In genomic region chr5:149445739-149446369, GRCh38 we compare ENCODE assay signal across 1 cellular context.
TF ChIP-seq lines count a peak whose summit lies in the region.

No MANE protein-coding gene starts in this region.

TF ChIP-seq in K562, 482 proteins besides CTCF, POLR2A, EP300 and RAD21 (continued from another document and continues in another):
- peak; percentile 40; the same call in 1 of the 2 replicates for TF ChIP-seq ZNF395 (CRISPR knock-in tag; IDR thresholded peaks at IDR 0.05)
- TF ChIP-seq SNAPC5 (CRISPR knock-in tag; IDR thresholded peaks at IDR 0.05) = no peak
- TF ChIP-seq ZNF239 (CRISPR knock-in tag; IDR thresholded peaks at IDR 0.05) = no peak
- no peak for TF ChIP-seq SLC30A9 (CRISPR knock-in tag; IDR thresholded peaks at IDR 0.05)
- no peak for TF ChIP-seq ELF1 (tag; IDR thresholded peaks at IDR 0.05)
- TF ChIP-seq ZNF668 (CRISPR knock-in tag; IDR thresholded peaks at IDR 0.05) = no peak
- TF ChIP-seq RBBP5 (IDR thresholded peaks at IDR 0.05; ENCODE audit: borderline replicate concordance, insufficient read depth, low read length, poor library complexity, severe bottlenecking) = no peak
- no peak for TF ChIP-seq ZNF76 (CRISPR knock-in tag; IDR thresholded peaks at IDR 0.05; ENCODE audit: borderline replicate concordance)
- TF ChIP-seq ZNF584 (CRISPR knock-in tag; IDR thresholded peaks at IDR 0.05; ENCODE audit: low read depth) = no peak
- TF ChIP-seq SIX5 (IDR thresholded peaks at IDR 0.05; ENCODE audit: borderline replicate concordance in 1 of 2, insufficient read depth in 1 of 2, low read depth in 1 of 2, low read length in 2 of 2) = no peak
- no peak for TF ChIP-seq PURB (CRISPR knock-in tag; IDR thresholded peaks at IDR 0.05; ENCODE audit: low read depth)
- TF ChIP-seq MED1 (CRISPR knock-in tag; IDR thresholded peaks at IDR 0.05; ENCODE audit: borderline replicate concordance) = no peak
- peak; percentile 83 for TF ChIP-seq L3MBTL2 (IDR thresholded peaks at IDR 0.05)
- no peak for TF ChIP-seq CBFA2T2 (conservative IDR thresholded peaks at IDR 0.05)
- TF ChIP-seq ZNF133 (CRISPR knock-in tag; IDR thresholded peaks at IDR 0.05) = no peak
- no peak for TF ChIP-seq GATAD2B (IDR thresholded peaks at IDR 0.05; ENCODE audit: borderline replicate concordance)
- TF ChIP-seq POLR2B (IDR thresholded peaks at IDR 0.05; ENCODE audit: low read depth, partially characterized antibody) = peak; percentile 51
- no peak for TF ChIP-seq ZNF586 (CRISPR knock-in tag; conservative IDR thresholded peaks at IDR 0.05)
- TF ChIP-seq ZHX1 (conservative IDR thresholded peaks at IDR 0.05; ENCODE audit: low read length) = no peak
- no peak for TF ChIP-seq KHSRP (IDR thresholded peaks at IDR 0.05)
- no peak for TF ChIP-seq ZNF778 (CRISPR knock-in tag; IDR thresholded peaks at IDR 0.05)
- TF ChIP-seq FOXA1 (IDR thresholded peaks at IDR 0.05; ENCODE audit: borderline replicate concordance) = no peak
- no peak for TF ChIP-seq ATF1 (CRISPR knock-in tag; IDR thresholded peaks at IDR 0.05)
- TF ChIP-seq ATF1 (tag; IDR thresholded peaks at IDR 0.05) = peak; percentile 62
- TF ChIP-seq NR0B1 (IDR thresholded peaks at IDR 0.05; ENCODE audit: partially characterized antibody) = no peak
- peak; percentile 63 for TF ChIP-seq EP400 (IDR thresholded peaks at IDR 0.05)
- no peak for TF ChIP-seq THRB (CRISPR knock-in tag; conservative IDR thresholded peaks at IDR 0.05)
- no peak for TF ChIP-seq ZNF830 (CRISPR knock-in tag; IDR thresholded peaks at IDR 0.05)
- TF ChIP-seq PHTF2 (CRISPR knock-in tag; IDR thresholded peaks at IDR 0.05) = no peak
- 0 out of 2 replicates have a peak, but pooled peaks have one; percentile 49 for TF ChIP-seq CUX1 (CRISPR knock-in tag; IDR thresholded peaks at IDR 0.05)
- no peak for TF ChIP-seq MTF1 (CRISPR knock-in tag; IDR thresholded peaks at IDR 0.05; ENCODE audit: borderline replicate concordance)
- no peak for TF ChIP-seq MYNN (IDR thresholded peaks at IDR 0.05)
- no peak for TF ChIP-seq MYNN (CRISPR knock-in tag; IDR thresholded peaks at IDR 0.05)
- TF ChIP-seq ARID1B (IDR thresholded peaks at IDR 0.05) = peak; percentile 71
- TF ChIP-seq LEF1 (IDR thresholded peaks at IDR 0.05) = peak; percentile 76
- peak in 1 of 2 experiments; percentile 30; a peak in 1 of 3 replicates for TF ChIP-seq CBX3 (IDR thresholded peaks at IDR 0.05; ENCODE audit: borderline replicate concordance in 1 of 2, low read length in 2 of 2)
- TF ChIP-seq BHLHE40 (IDR thresholded peaks at IDR 0.05; ENCODE audit: low read length) = no peak
- TF ChIP-seq NCOA1 (IDR thresholded peaks at IDR 0.05; ENCODE audit: low read depth) = peak; percentile 35; the same call in 1 of the 2 replicates
- no peak for TF ChIP-seq ETS1 (conservative IDR thresholded peaks at IDR 0.05; ENCODE audit: control insufficient read depth, low read depth, low read length)
- TF ChIP-seq ZKSCAN8 (CRISPR knock-in tag; IDR thresholded peaks at IDR 0.05) = peak; percentile 47; the same call in 1 of the 2 replicates
- TF ChIP-seq SMARCB1 (IDR thresholded peaks at IDR 0.05; ENCODE audit: insufficient read length, low read depth) = no peak
- no peak for TF ChIP-seq ZBTB1 (CRISPR knock-in tag; IDR thresholded peaks at IDR 0.05; ENCODE audit: borderline replicate concordance, low read depth)
- TF ChIP-seq MNT (conservative IDR thresholded peaks at IDR 0.05) = 0 out of 4 replicates have a peak, but pooled peaks of 1 of the 2 experiments have one; percentile 39
- no peak for TF ChIP-seq U2AF2 (optimal IDR thresholded peaks at IDR 0.05; ENCODE audit: low read depth, low read length)
- no peak for TF ChIP-seq CCNT2 (IDR thresholded peaks at IDR 0.05; ENCODE audit: borderline replicate concordance, extremely low read depth, insufficient read length, low read depth, low read length)
- no peak for TF ChIP-seq ZNF444 (CRISPR knock-in tag; IDR thresholded peaks at IDR 0.05)
- TF ChIP-seq TEAD2 (tag; IDR thresholded peaks at IDR 0.05) = peak; percentile 56
- no peak for TF ChIP-seq ID3 (CRISPR knock-in tag; IDR thresholded peaks at IDR 0.05)
- TF ChIP-seq ID3 (tag; IDR thresholded peaks at IDR 0.05) = peak; percentile 77; the same call in 1 of the 2 replicates
- TF ChIP-seq SIN3B (IDR thresholded peaks at IDR 0.05; ENCODE audit: low read depth) = no peak
- TF ChIP-seq CBFA2T3 (IDR thresholded peaks at IDR 0.05) = peak; percentile 40; the same call in 1 of the 2 replicates
- no peak for TF ChIP-seq ZBTB8A (IDR thresholded peaks at IDR 0.05; ENCODE audit: partially characterized antibody)
- TF ChIP-seq ZNF311 (CRISPR knock-in tag; IDR thresholded peaks at IDR 0.05) = 0 out of 2 replicates have a peak, but pooled peaks have one; percentile 52
- TF ChIP-seq CTBP1 (IDR thresholded peaks at IDR 0.05; ENCODE audit: borderline replicate concordance) = peak; percentile 52; the same call in 1 of the 2 replicates
- no peak for TF ChIP-seq FOXA3 (CRISPR knock-in tag; conservative IDR thresholded peaks at IDR 0.05 in 1 of 2, IDR thresholded peaks at IDR 0.05 in 1 of 2)
